ENCODE assay signal across 26 cellular contexts in the genomic region with DNA sequence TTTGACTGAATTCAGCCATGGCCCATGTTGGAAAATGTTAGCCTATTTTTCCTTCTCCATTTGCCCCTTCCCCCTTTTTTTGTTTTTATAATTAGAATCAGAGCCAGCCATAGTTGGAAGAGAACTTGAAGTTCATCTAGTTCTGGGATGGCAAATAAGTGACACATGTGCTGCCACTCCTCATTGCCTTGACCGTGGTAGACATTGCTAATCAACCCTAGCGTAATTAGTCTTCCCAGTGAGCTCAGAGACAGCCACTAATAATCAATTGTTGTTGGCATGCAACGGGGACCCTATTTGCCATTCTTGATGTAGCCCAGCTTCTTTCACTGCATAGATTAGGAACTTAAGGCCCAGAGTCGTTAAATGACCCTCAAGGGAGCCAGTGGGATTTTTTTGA.
"Had no signal": no experiment of that assay in that cellular context is flagged by ENCODE, and none has a peak within 500 bp of the region (broad histone marks: within the 10 kb centered on the region; RNA-seq: fewer than 3 reads in every experiment).

No MANE protein-coding gene starts in this region.

- H3K4me3 Mint-ChIP-seq: activated T-cell treated with anti-CD3 and anti-CD28 coated beads, Interleukin-2, amount 50 U/mL, for 24 hours; activated T-helper 17 cell treated with anti-CD3 and anti-CD28 coated beads, Interleukin-2, amount 50 U/mL, for 72 hours; brain; natural killer cell; stimulated activated naive CD8-positive, alpha-beta T cell treated with anti-CD3 and anti-CD28 coated beads, Interleukin-15, Interleukin-2, amounts not matched to agents 100 ng/mL and 50 ng/mL, for 24 hours had no signal

- H3K9me3 Mint-ChIP-seq: activated naive CD4-positive, alpha-beta T cell treated with anti-CD3 and anti-CD28 coated beads, Interleukin-2, amount 50 U/mL, for 72 hours; activated T-cell treated with anti-CD3 and anti-CD28 coated beads, Interleukin-2, amount 50 U/mL, for 24 hours; natural killer cell; stimulated activated naive CD8-positive, alpha-beta T cell treated with anti-CD3 and anti-CD28 coated beads, Interleukin-15, Interleukin-2, amounts not matched to agents 100 ng/mL and 50 ng/mL, for 24 hours had no signal

- ATAC-seq: activated naive CD4-positive, alpha-beta T cell treated with anti-CD3 and anti-CD28 coated beads, Interleukin-2, amount 50 U/mL, for 72 hours; activated T-helper 17 cell treated with anti-CD3 and anti-CD28 coated beads, Interleukin-2, amount 50 U/mL, for 72 hours; esophagus mucosa; natural killer cell had no signal

- H3K27ac ChIP-seq: thyroid gland, WERI-Rb-1 had no signal

- FAIRE-seq: endothelial cell of umbilical vein, frontal cortex, TTC549 had no signal

- DNase-seq: activated CD4-positive, alpha-beta T cell treated with anti-CD3 and anti-CD28 coated beads, Interleukin-2, amount 50 U/mL, for 1 hour; activated CD4-positive, CD25-positive, alpha-beta regulatory T cell treated with anti-CD3 and anti-CD28 coated beads, Interleukin-2, amount 50 U/mL, for 72 hours; activated CD8-positive, alpha-beta memory T cell treated with anti-CD3 and anti-CD28 coated beads for 24 hours; activated CD8-positive, alpha-beta memory T cell treated with anti-CD3 and anti-CD28 coated beads, Interleukin-2, amount 50 U/mL, for 4 hours; activated T-cell treated with anti-CD3 and anti-CD28 coated beads, Interleukin-2, amount 50 U/mL, for 24 hours; aorta; effector CD4-positive, alpha-beta T cell; hippocampal formation; left ventricle myocardium superior; mammary epithelial cell; midbrain; natural killer cell; retina; stimulated activated CD4-positive, alpha-beta T cell treated with anti-CD3 and anti-CD28 coated beads, Interleukin-4, amount 100 ng/mL, for 24 hours; substantia nigra; thyroid gland; WERI-Rb-1 had no signal

- H3K36me3 ChIP-seq: thyroid gland, WERI-Rb-1 had no signal

- H3K4me3 ChIP-seq: thyroid gland had no signal

- H3K27me3 Mint-ChIP-seq: activated T-cell treated with anti-CD3 and anti-CD28 coated beads, Interleukin-2, amount 50 U/mL, for 24 hours; activated T-helper 17 cell treated with anti-CD3 and anti-CD28 coated beads, Interleukin-2, amount 50 U/mL, for 72 hours; progenitor cell of endocrine pancreas; stimulated activated naive CD8-positive, alpha-beta T cell treated with anti-CD3 and anti-CD28 coated beads, Interleukin-15, Interleukin-2, amounts not matched to agents 100 ng/mL and 50 ng/mL, for 24 hours had no signal

- H3K9me3 ChIP-seq: thyroid gland had no signal

- H3K27me3 ChIP-seq: thyroid gland had no signal

- H3K27ac Mint-ChIP-seq: activated naive CD4-positive, alpha-beta T cell treated with anti-CD3 and anti-CD28 coated beads, Interleukin-2, amount 50 U/mL, for 72 hours; activated T-cell treated with anti-CD3 and anti-CD28 coated beads, Interleukin-2, amount 50 U/mL, for 24 hours; progenitor cell of endocrine pancreas; stimulated activated naive CD8-positive, alpha-beta T cell treated with anti-CD3 and anti-CD28 coated beads, Interleukin-15, Interleukin-2, amounts not matched to agents 100 ng/mL and 50 ng/mL, for 24 hours had no signal
